ENCODE assay signal across 8 cellular contexts in genomic region chr14:71320107-71320733, GRCh38. TPM values are rescaled to one million over a fixed set of nuclear protein-coding genes. Genes with fewer than 3 reads are reported as not detected.
DNase-seq lines count a peak whose midpoint lies in the region; ATAC-seq and TF ChIP-seq lines count a peak whose summit lies in the region.

TSS of gene SIPA1L1 (plus strand) at chr14:71320476.

- no peaks in the 10 kb centered on the region for H3K9me3 ChIP-seq in SK-N-SH
- no peaks in the 10 kb centered on the region for H3K9me3 ChIP-seq in suprapubic skin

- TF ChIP-seq EP300 in SK-N-SH (IDR thresholded peaks at IDR 0.05; ENCODE audit: borderline replicate concordance in 1 of 2, low read depth in 1 of 2, low read length in 1 of 2) = no peak
- TF ChIP-seq EP300 in suprapubic skin (IDR thresholded peaks at IDR 0.05) = no peak

- WGBS in SK-N-SH (ENCODE audit: low lambda C conversion rate) = under 1% methylated on average over 42 of the region's 52 CpGs
- WGBS in suprapubic skin = 1% methylated on average over 35 of the region's 52 CpGs

- peak within 1 kb of the TSS; percentile 83 for H2AFZ ChIP-seq in SK-N-SH (ENCODE audit: low read depth)

- peaks cover 14% of the 10 kb centered on the region for H3F3A ChIP-seq in SK-N-SH (replicated peaks; ENCODE audit: insufficient read depth)

- peak; percentile 98 for DNase-seq in GM04504 (ENCODE audit: low read depth)
- peak; percentile 95 for DNase-seq in NCI-H1048 (lab: John Stamatoyannopoulos, UW)
- DNase-seq in SK-N-SH = peak; percentile 95
- DNase-seq in activated naive CD4-positive, alpha-beta T cell treated with anti-CD3 and anti-CD28 coated beads, Interleukin-2, amount 50 U/mL, for 16 hours = peak; percentile 97
- peak; percentile 96 for DNase-seq in germinal center (ENCODE audit: low spot score)
- peak; percentile 53 to 99 (median 94) for DNase-seq in nucleus accumbens (lab: John Stamatoyannopoulos, UW)
- DNase-seq in suprapubic skin (ENCODE audit: low spot score in 2 of 2) = peak; percentile 98

- POLR2A ChIA-PET in SK-N-SH (lab: Yijun Ruan, JAX) = interaction anchor here (1.5 to 2.0 kb wide), 2 partner anchors 308 to 433 kb away, joined by 5 read pairs; no protein-coding TSS in a partner anchor

- ATAC-seq in HG02571 (IDR thresholded peaks at IDR 0.05; ENCODE audit: unreplicated experiment) = peak; percentile 80

- TF ChIP-seq CTCF in SK-N-SH (IDR thresholded peaks at IDR 0.05) (no peak), suprapubic skin (IDR thresholded peaks at IDR 0.05) (no peak)

- H3K79me2 ChIP-seq in SK-N-SH (ENCODE audit: insufficient read depth) = peaks cover 43% of the 10 kb centered on the region

- no peaks in the 10 kb centered on the region for H3K9me2 ChIP-seq in SK-N-SH

- peaks cover 12 to 15% of the 10 kb centered on the region in 2 experiments; a peak in 3 of 4 replicates for H3K4me1 ChIP-seq in SK-N-SH (ENCODE audit: control insufficient read depth in 1 of 2, insufficient read depth in 2 of 2, low read depth in 1 of 2, low read length in 1 of 2)
- peaks cover 32% of the 10 kb centered on the region for H3K4me1 ChIP-seq in suprapubic skin

- no peak; the same call in 1 of the 2 replicates for TF ChIP-seq RAD21 in SK-N-SH (IDR thresholded peaks at IDR 0.05; ENCODE audit: low read length)

- peak within 1 kb of the TSS; percentile 93 for H3K9ac ChIP-seq in SK-N-SH

- H3K36me3 ChIP-seq in SK-N-SH (replicated peaks in 1 of 2; ENCODE audit: control insufficient read depth in 1 of 2, insufficient read depth in 2 of 2, low read length in 1 of 2) (no peaks in the 10 kb centered on the region), suprapubic skin (no peaks in the 10 kb centered on the region)

- CTCF ChIA-PET in SK-N-SH (lab: Yijun Ruan, JAX) = interaction anchor here (1.0 to 4.6 kb wide), 5 partner anchors 74 to 435 kb away, joined by 3 to 44 read pairs (median 8); no protein-coding TSS in a partner anchor

- peak in 1 of 2 donors; percentile 82 for TF ChIP-seq POLR2A in suprapubic skin (IDR thresholded peaks at IDR 0.05)

- peak within 1 kb of the TSS; percentile 87 for H3K4me2 ChIP-seq in SK-N-SH

- no peaks in the 10 kb centered on the region for H4K20me1 ChIP-seq in SK-N-SH (ENCODE audit: insufficient read depth)

- H3K4me3 ChIP-seq in SK-N-SH (ENCODE audit: low read depth in 2 of 2, low read length in 1 of 2) (peak within 1 kb of the TSS; percentile 95 to 96), suprapubic skin (peak within 1 kb of the TSS; percentile 99)

- H3K27me3 ChIP-seq in SK-N-SH (ENCODE audit: insufficient read depth) (no peaks in the 10 kb centered on the region), suprapubic skin (no peaks in the 10 kb centered on the region)

- H3K27ac ChIP-seq in SK-N-SH (ENCODE audit: low read depth in 2 of 2, low read length in 1 of 2) = peak within 1 kb of the TSS; percentile 79 to 92
- peak within 1 kb of the TSS; percentile 98 for H3K27ac ChIP-seq in suprapubic skin

TF ChIP-seq in SK-N-SH, 30 proteins besides CTCF, POLR2A, EP300 and RAD21 (continues in another document):
- TF ChIP-seq ELF1 (IDR thresholded peaks at IDR 0.05) (0 out of 2 replicates have a peak, but pooled peaks have one; percentile 54), MAX (IDR thresholded peaks at IDR 0.05; ENCODE audit: low read depth) (peak; percentile 53; the same call in 1 of the 2 replicates), EZH2phosphoT487 (IDR thresholded peaks at IDR 0.05; ENCODE audit: borderline replicate concordance, low read depth) (no peak), MXI1 (IDR thresholded peaks at IDR 0.05; ENCODE audit: low read depth, low read length) (peak; percentile 94), NRF1 (IDR thresholded peaks at IDR 0.05; ENCODE audit: low read depth, low read length) (0 out of 2 replicates have a peak, but pooled peaks have one; percentile 25), POLR2AphosphoS5 (IDR thresholded peaks at IDR 0.05; ENCODE audit: low read depth, low read length) (peak; percentile 95), GABPA (IDR thresholded peaks at IDR 0.05; ENCODE audit: low read depth) (peak; percentile 49), CHD2 (IDR thresholded peaks at IDR 0.05; ENCODE audit: low read length, partially characterized antibody) (peak; percentile 99), USF1 (IDR thresholded peaks at IDR 0.05; ENCODE audit: borderline replicate concordance, low read depth) (no peak), PBX3 (IDR thresholded peaks at IDR 0.05) (no peak), RCOR1 (IDR thresholded peaks at IDR 0.05; ENCODE audit: low read length) (0 out of 2 replicates have a peak, but pooled peaks have one; percentile 48), JUND (IDR thresholded peaks at IDR 0.05) (no peak), SIN3A (IDR thresholded peaks at IDR 0.05; ENCODE audit: borderline replicate concordance, low read depth, low read length) (peak; percentile 81; the same call in 1 of the 2 replicates), TAF1 (IDR thresholded peaks at IDR 0.05; ENCODE audit: borderline replicate concordance, low read depth, low read length) (peak; percentile 87; the same call in 1 of the 2 replicates), RFX5 (IDR thresholded peaks at IDR 0.05; ENCODE audit: low read length) (peak; percentile 76; the same call in 1 of the 2 replicates), FOXJ3 (CRISPR knock-in tag; IDR thresholded peaks at IDR 0.05) (no peak), REST (IDR thresholded peaks at IDR 0.05; ENCODE audit: low read depth, low read length) (peak; percentile 51; the same call in 1 of the 2 replicates), ZBTB33 (IDR thresholded peaks at IDR 0.05; ENCODE audit: borderline replicate concordance, low read depth) (peak; percentile 98)

RNA-seq across cellular contexts. Expression of gene SIPA1L1, which starts in this region (rescaled TPM):
- 19.2 and 20.2 TPM in 2 replicates for polyA plus RNA-seq in SK-N-SH (2012; rRNA removed)
- polyA plus RNA-seq in SK-N-SH (2012; cell fraction: cytosol; rRNA removed) = 10.7 and 14.2 TPM in 2 replicates
- polyA plus RNA-seq in SK-N-SH (2012; cell fraction: nucleus; rRNA removed) = 52.5 and 76.4 TPM in 2 replicates
- total RNA-seq in suprapubic skin = 10 to 100 TPM; 38.4 to 64.4 (median 46.7) TPM

Comparison
In these comparisons a context has a peak if more than half of its experiments do, and no peak if none do; other contexts are left out.
1. Peak in every context shown above with its lines: DNase-seq, ATAC-seq, H3K4me3 ChIP-seq and H3K27ac ChIP-seq.